1 cellular context compared by ENCODE assay signal in genomic region chr1:113742515-113742914, GRCh38.
TF ChIP-seq lines count a peak whose summit lies in the region.

No MANE protein-coding gene starts in this region.

TF ChIP-seq in GM12878, 131 proteins besides CTCF, POLR2A, EP300 and RAD21:
- TF ChIP-seq, protein P1, sequence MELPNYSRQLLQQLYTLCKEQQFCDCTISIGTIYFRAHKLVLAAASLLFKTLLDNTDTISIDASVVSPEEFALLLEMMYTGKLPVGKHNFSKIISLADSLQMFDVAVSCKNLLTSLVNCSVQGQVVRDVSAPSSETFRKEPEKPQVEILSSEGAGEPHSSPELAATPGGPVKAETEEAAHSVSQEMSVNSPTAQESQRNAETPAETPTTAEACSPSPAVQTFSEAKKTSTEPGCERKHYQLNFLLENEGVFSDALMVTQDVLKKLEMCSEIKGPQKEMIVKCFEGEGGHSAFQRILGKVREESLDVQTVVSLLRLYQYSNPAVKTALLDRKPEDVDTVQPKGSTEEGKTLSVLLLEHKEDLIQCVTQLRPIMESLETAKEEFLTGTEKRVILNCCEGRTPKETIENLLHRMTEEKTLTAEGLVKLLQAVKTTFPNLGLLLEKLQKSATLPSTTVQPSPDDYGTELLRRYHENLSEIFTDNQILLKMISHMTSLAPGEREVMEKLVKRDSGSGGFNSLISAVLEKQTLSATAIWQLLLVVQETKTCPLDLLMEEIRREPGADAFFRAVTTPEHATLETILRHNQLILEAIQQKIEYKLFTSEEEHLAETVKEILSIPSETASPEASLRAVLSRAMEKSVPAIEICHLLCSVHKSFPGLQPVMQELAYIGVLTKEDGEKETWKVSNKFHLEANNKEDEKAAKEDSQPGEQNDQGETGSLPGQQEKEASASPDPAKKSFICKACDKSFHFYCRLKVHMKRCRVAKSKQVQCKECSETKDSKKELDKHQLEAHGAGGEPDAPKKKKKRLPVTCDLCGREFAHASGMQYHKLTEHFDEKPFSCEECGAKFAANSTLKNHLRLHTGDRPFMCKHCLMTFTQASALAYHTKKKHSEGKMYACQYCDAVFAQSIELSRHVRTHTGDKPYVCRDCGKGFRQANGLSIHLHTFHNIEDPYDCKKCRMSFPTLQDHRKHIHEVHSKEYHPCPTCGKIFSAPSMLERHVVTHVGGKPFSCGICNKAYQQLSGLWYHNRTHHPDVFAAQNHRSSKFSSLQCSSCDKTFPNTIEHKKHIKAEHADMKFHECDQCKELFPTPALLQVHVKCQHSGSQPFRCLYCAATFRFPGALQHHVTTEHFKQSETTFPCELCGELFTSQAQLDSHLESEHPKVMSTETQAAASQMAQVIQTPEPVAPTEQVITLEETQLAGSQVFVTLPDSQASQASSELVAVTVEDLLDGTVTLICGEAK (IDR thresholded peaks at IDR 0.05; ENCODE audit: borderline replicate concordance): peak; percentile 31; the same call in 1 of the 2 replicates
- TF ChIP-seq MAX (IDR thresholded peaks at IDR 0.05; ENCODE audit: low read depth, low read length): no peak
